8 cellular contexts compared by ENCODE assay signal in genomic region chr6:108883172-108883571, GRCh38. TPM values are rescaled to one million over a fixed set of nuclear protein-coding genes. Genes with fewer than 3 reads are reported as not detected.
DNase-seq lines count a peak whose midpoint lies in the region; ATAC-seq, FAIRE-seq and TF ChIP-seq lines count a peak whose summit lies in the region.

No MANE protein-coding gene starts in this region.

- H3K27ac ChIP-seq in Peyer's patch: no peak overlapping the region
- no peak overlapping the region for H3K27ac ChIP-seq in PC-9

- H3K4me3 ChIP-seq in Peyer's patch: no peak overlapping the region
- H3K4me3 ChIP-seq in PC-9: no peak overlapping the region

- no peak overlapping the region for H3K4me2 ChIP-seq in PC-9

- H2AFZ ChIP-seq in PC-9: no peak overlapping the region

- H3K27me3 ChIP-seq in Peyer's patch (no peaks in the 10 kb centered on the region), PC-9 (ENCODE audit: insufficient read depth, low read depth) (no peaks in the 10 kb centered on the region)

- H3K9me2 ChIP-seq in PC-9 (ENCODE audit: insufficient read depth): 0 out of 2 replicates have a peak, but pooled peaks cover 3% of the 10 kb centered on the region

- no peak for TF ChIP-seq CTCF in Peyer's patch (IDR thresholded peaks at IDR 0.05)
- TF ChIP-seq CTCF in PC-9 (conservative IDR thresholded peaks at IDR 0.05): no peak

- ATAC-seq in GM19351 (IDR thresholded peaks at IDR 0.05; ENCODE audit: unreplicated experiment) (peak; percentile 91), HG02938 (IDR thresholded peaks at IDR 0.05; ENCODE audit: unreplicated experiment) (peak; percentile 90)

- H3K4me1 ChIP-seq in Peyer's patch (no peaks in the 10 kb centered on the region), PC-9 (replicated peaks; ENCODE audit: insufficient read depth) (no peaks in the 10 kb centered on the region)

- CTCF ChIA-PET in PC-9 (lab: Charles Lee): interaction anchor here (0.6 kb wide), 2 partner anchors 326 to 341 kb away, joined by 3 to 7 read pairs; no protein-coding TSS in a partner anchor

- TF ChIP-seq POLR2A in GM12891 (IDR thresholded peaks at IDR 0.05; ENCODE audit: low read depth, low read length) (no peak), Peyer's patch (IDR thresholded peaks at IDR 0.05) (no peak)

- no peaks in the 10 kb centered on the region for H3K79me2 ChIP-seq in PC-9 (ENCODE audit: low read depth)

- H3F3A ChIP-seq in PC-9 (ENCODE audit: insufficient read depth, low read depth): no peaks in the 10 kb centered on the region

- peak; percentile 71 for FAIRE-seq in GM12891 (lab: Jason Lieb, UNC)

- DNase-seq in GM12891 (ENCODE audit: insufficient read length, low spot score): no peak
- peak; percentile 50 for DNase-seq in MV-4-11 (lab: John Stamatoyannopoulos, UW)
- DNase-seq in Peyer's patch: no peak
- no peak for DNase-seq in NCI-H128 (lab: John Stamatoyannopoulos, UW; ENCODE audit: unreplicated experiment)
- DNase-seq in HT-29 (ENCODE audit: low spot score): no peak
- no peak for DNase-seq in PC-9

- POLR2A ChIA-PET in PC-9 (lab: Charles Lee; ENCODE audit: unreplicated experiment): no interaction called here

- H3K36me3 ChIP-seq in Peyer's patch (no peaks in the 10 kb centered on the region), PC-9 (ENCODE audit: low read depth) (no peaks in the 10 kb centered on the region)

- no peaks in the 10 kb centered on the region for H4K20me1 ChIP-seq in PC-9 (ENCODE audit: insufficient read depth)

- intact Hi-C loops in PC-9 (cut with micrococcal nuclease; ENCODE audit: unreplicated experiment): no loop called here

- H3K9me3 ChIP-seq in Peyer's patch (no peaks in the 10 kb centered on the region), PC-9 (ENCODE audit: insufficient read depth, low read depth) (no peaks in the 10 kb centered on the region)

- BruUV-seq in PC-9 (replicated peaks; lab: Mats Ljungman, UMichigan): no TSS peak

TF ChIP-seq in GM12891, 5 proteins besides CTCF, POLR2A, EP300 and RAD21:
- TF ChIP-seq POLR2AphosphoS5 (IDR thresholded peaks at IDR 0.05; ENCODE audit: low read depth, low read length) (no peak), SPI1 (IDR thresholded peaks at IDR 0.05; ENCODE audit: low read depth, low read length) (peak; percentile 47; the same call in 1 of the 2 replicates)
TF ChIP-seq in GM12891: peak in this region for 1.

RNA-seq across cellular contexts. Expression of gene ARMC2, which starts 35.0 kb away (rescaled TPM):
- polyA plus RNA-seq in GM12891 (2012; ENCODE audit: low read depth, missing spikeins): not detected
- 10 to 100 TPM in 1 of 4 donors, 1 to 10 TPM in 2, under 1 TPM in 1; 0.53 to 29.7 (median 4.4) TPM for total RNA-seq in Peyer's patch
- total RNA-seq in HT-29 (2014; rRNA removed; shearing (Covaris generic)): 0.33 and 0.78 TPM in 2 replicates
- total RNA-seq in PC-9 (2021): 7.9 and 15.5 TPM in 2 replicates
